Comparison of ENCODE assay signal across 7 cellular contexts in the genomic region with DNA sequence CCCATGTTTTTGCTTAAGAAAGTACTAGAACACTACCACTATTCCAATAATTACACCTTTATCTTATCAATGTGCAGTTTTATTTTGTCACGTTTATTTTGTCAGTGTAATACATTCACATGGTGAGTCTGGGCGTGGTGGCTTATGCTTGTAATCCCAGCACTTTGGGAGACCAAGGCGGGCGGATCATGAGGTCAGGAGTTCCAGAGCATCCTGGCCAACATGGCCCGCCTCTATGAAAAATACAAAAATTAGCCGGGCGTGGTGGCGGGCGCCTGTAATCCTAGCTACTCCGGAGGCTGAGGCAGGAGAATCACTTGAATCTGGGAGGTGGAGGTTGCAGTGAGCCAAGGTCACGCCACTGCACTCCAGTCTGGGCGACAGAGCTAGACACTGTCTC. TPM values are rescaled to one million over a fixed set of nuclear protein-coding genes. Genes with fewer than 3 reads are reported as not detected.
"Had no signal": no experiment of that assay in that cellular context is flagged by ENCODE, and none has a peak within 500 bp of the region (broad histone marks: within the 10 kb centered on the region; RNA-seq: fewer than 3 reads in every experiment).

No MANE protein-coding gene starts in this region.

RNA-seq across cellular contexts. Expression of gene TMC4, which starts 21.5 kb away (rescaled TPM):
- polyA plus RNA-seq: IgD-negative memory B cell had no signal

RNA-seq across cellular contexts. Expression of gene LILRB3, which starts 28.3 kb away (rescaled TPM):
- total RNA-seq: GM23338, H1, H9, HepG2, HFFc6, HT1080 had no signal
- polyA plus RNA-seq: GM23338, H1 had no signal
